ENCODE assay signal across 32 cellular contexts in the genomic region with DNA sequence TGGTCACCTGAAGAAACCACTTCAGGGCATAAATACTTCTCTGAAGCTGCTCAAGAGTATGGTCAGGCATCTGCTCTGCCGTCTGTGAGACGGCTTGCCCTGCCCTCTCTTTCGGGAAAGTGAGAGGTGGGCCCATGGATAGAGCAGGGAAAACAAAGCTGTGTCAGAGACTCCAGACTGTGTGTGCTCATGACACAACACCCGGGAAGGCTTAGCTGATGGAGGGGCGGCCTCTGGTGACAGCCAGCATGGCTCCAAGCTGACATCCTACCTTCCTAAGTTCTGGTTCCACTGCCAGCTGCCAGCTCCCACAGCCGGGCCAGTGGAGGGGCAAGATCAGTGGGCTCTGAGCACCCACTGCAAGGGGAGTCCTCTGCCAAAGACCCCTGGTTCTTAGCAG.
"Had no signal": no experiment of that assay in that cellular context is flagged by ENCODE, and none has a peak within 500 bp of the region (broad histone marks: within the 10 kb centered on the region; RNA-seq: fewer than 3 reads in every experiment).

No MANE protein-coding gene starts in this region.

- FAIRE-seq: bronchial epithelial cell had no signal

- H3K36me3 ChIP-seq: Peyer's patch, WERI-Rb-1 had no signal

- H3K27ac ChIP-seq: Peyer's patch, WERI-Rb-1 had no signal

- DNase-seq: activated CD4-positive, alpha-beta memory T cell treated with anti-CD3 and anti-CD28 coated beads, Interleukin-2, amount 10 ng/mL, durations not matched to agents 7 days and 5 days; activated CD4-positive, alpha-beta T cell treated with anti-CD3 and anti-CD28 coated beads for 1 hour; activated CD4-positive, alpha-beta T cell treated with anti-CD3 and anti-CD28 coated beads for 48 hours; activated CD4-positive, CD25-positive, alpha-beta regulatory T cell; activated CD8-positive, alpha-beta memory T cell treated with anti-CD3 and anti-CD28 coated beads for 24 hours; activated CD8-positive, alpha-beta memory T cell treated with anti-CD3 and anti-CD28 coated beads, Interleukin-2, amount 10 ng/mL, durations not matched to agents 7 days and 5 days; activated CD8-positive, alpha-beta memory T cell treated with anti-CD3 and anti-CD28 coated beads, Interleukin-2, amount 50 U/mL, for 48 hours; activated effector memory CD4-positive, alpha-beta T cell treated with Interleukin-2 at 50 U/mL for 16 hours; activated naive CD4-positive, alpha-beta T cell treated with anti-CD3 and anti-CD28 coated beads, Interleukin-2, amount 10 ng/mL, durations not matched to agents 7 days and 5 days; activated naive CD8-positive, alpha-beta T cell treated with anti-CD3 and anti-CD28 coated beads, Interleukin-2, amount 50 U/mL, for 24 hours; activated T-cell treated with anti-CD3 and anti-CD28 coated beads, Interleukin-2, amount 50 U/mL, for 48 hours; anterior cingulate cortex; central memory CD4-positive, alpha-beta T cell; Kasumi-1; KG1; MG63; NCI-H1048; NCI-H1105 treated with DMSO at 0.1 percent for 48 hours; NCI-H1436; NCI-H1694; NCI-H1930; NCI-H2081 treated with DMSO at 0.1 percent for 48 hours; NCI-H226; NCI-H446 treated with DMSO at 0.1 percent for 48 hours; NCI-H526; NK-92 treated with Interleukin-12 subunit alpha and Interleukin-12 subunit beta, amount 100 ng/mL, for 24 hours; PC-3; Peyer's patch; RPMI8226; T1000; WERI-Rb-1 had no signal

- H3K4me3 ChIP-seq: MG63, Peyer's patch had no signal

- H3K4me1 ChIP-seq: Peyer's patch had no signal

- H3K27me3 ChIP-seq: MG63, Peyer's patch had no signal

- ATAC-seq: activated CD8-positive, alpha-beta memory T cell treated with anti-CD3 and anti-CD28 coated beads, Interleukin-2, amount 10 ng/mL, durations not matched to agents 7 days and 5 days; activated naive CD8-positive, alpha-beta T cell treated with anti-CD3 and anti-CD28 coated beads, Interleukin-2, amount 50 U/mL, for 24 hours; PC-3 had no signal

- H3K9me3 ChIP-seq: MG63, Peyer's patch had no signal
